ENCODE assay signal across 21 cellular contexts in the genomic region with DNA sequence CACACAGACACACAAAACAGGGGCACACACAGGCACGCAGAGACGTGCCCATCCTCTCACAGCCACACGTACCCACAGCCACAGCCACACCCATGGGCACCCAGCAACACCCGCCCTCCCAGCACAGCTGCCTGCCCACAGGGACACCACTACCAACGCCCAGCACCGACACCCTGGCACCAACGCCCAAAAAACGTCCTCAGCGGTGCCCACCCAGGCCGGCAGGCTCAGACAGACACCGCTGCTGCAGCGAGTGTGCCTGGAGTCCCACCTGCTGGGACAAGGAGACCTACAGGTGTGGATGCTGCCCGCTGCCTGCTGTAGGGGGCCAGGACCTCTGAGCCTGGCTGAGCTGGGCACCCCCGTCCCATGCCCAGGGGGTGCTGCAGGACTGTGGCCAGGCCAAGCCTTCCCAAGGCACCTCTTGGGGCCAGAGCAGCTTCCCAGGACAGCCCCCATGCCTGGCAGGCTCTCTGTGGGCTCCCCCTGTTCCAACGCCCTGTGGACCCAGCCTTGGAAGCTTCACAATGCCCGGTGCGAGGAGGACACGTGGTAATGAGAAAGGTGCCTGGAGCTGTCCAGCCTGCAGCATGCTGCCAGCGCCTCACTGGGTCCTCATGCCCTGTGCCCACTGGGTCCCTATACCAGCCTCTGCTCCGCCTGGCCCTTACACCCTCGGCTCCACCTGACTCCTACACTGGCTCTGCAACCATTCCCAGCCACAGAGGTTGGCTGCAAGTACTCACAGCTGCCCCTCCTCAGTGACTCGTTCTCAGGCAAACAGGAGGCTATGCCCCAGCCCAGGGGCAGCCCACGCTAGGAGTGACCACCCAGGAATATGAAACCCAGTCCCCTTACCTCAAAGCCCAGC. TPM values are rescaled to one million over a fixed set of nuclear protein-coding genes. Genes with fewer than 3 reads are reported as not detected.
DNase-seq lines count a peak whose midpoint lies in the region; ATAC-seq and TF ChIP-seq lines count a peak whose summit lies in the region.
"Had no signal": no experiment of that assay in that cellular context is flagged by ENCODE, and none has a peak within 500 bp of the region (broad histone marks: within the 10 kb centered on the region; RNA-seq: fewer than 3 reads in every experiment).

No MANE protein-coding gene starts in this region.

- TF ChIP-seq POLR2A in Peyer's patch (IDR thresholded peaks at IDR 0.05): no peak
- no peak for TF ChIP-seq POLR2A in sigmoid colon (IDR thresholded peaks at IDR 0.05)
- no peak for TF ChIP-seq POLR2A in stomach (IDR thresholded peaks at IDR 0.05)

- no peak overlapping the region for H3K27ac Mint-ChIP-seq in progenitor cell of endocrine pancreas
- H3K27ac Mint-ChIP-seq: activated B cell treated with CpG ODN at 0.5 μM for 24 hours; stimulated activated naive B cell treated with anti-CD40 and anti-IgM and Interleukin-4, amounts not matched to agents 10 μg/mL and 1 μg/mL and 100 μg/mL, for 72 hours had no signal

- no peaks in the 10 kb centered on the region for H3K36me3 Mint-ChIP-seq in progenitor cell of endocrine pancreas (ENCODE audit: insufficient read depth)
- H3K36me3 Mint-ChIP-seq: stimulated activated naive B cell treated with anti-CD40 and anti-IgM and Interleukin-4, amounts not matched to agents 10 μg/mL and 1 μg/mL and 100 μg/mL, for 72 hours; T-cell had no signal

- no peak for TF ChIP-seq EP300 in sigmoid colon (IDR thresholded peaks at IDR 0.05)
- TF ChIP-seq EP300 in stomach (IDR thresholded peaks at IDR 0.05): no peak

- H3K27me3 Mint-ChIP-seq in progenitor cell of endocrine pancreas: peaks cover 58% of the 10 kb centered on the region

- 21 to 63% methylated on average over 23 of the region's 23 CpGs for WGBS in sigmoid colon, 2 donors
- WGBS in stomach, 5 donors: 47 to 54% (median 50%) methylated on average over 16 to 23 of the region's 23 CpGs
- 52 to 58% (median 53%) methylated on average over 21 to 23 of the region's 23 CpGs for WGBS in psoas muscle, 3 donors

- TF ChIP-seq CTCF in Peyer's patch (IDR thresholded peaks at IDR 0.05) (no peak), sigmoid colon (IDR thresholded peaks at IDR 0.05) (no peak), stomach (IDR thresholded peaks at IDR 0.05) (no peak), progenitor cell of endocrine pancreas (IDR thresholded peaks at IDR 0.05; ENCODE audit: unreplicated experiment) (no peak), psoas muscle (IDR thresholded peaks at IDR 0.05) (no peak)

- H3K27ac ChIP-seq in Peyer's patch (no peak overlapping the region), sigmoid colon (no peak overlapping the region), stomach (no peak overlapping the region), psoas muscle (no peak overlapping the region)
- H3K27ac ChIP-seq: A549 had no signal

- peaks cover 7% of the 10 kb centered on the region for H3K9me3 Mint-ChIP-seq in progenitor cell of endocrine pancreas (ENCODE audit: low read depth)
- H3K9me3 Mint-ChIP-seq: activated B cell treated with CpG ODN at 0.5 μM for 24 hours had no signal

- ATAC-seq in left colon (peak; percentile 81), psoas muscle (no peak)
- ATAC-seq: A549; stimulated activated naive B cell treated with anti-CD40 and anti-IgM and Interleukin-4, amounts not matched to agents 10 μg/mL and 1 μg/mL and 100 μg/mL, for 72 hours had no signal

- H3K27me3 ChIP-seq in Peyer's patch (no peaks in the 10 kb centered on the region), sigmoid colon (no peaks in the 10 kb centered on the region), stomach (peaks cover 0 to 17% (median 0%) of the 10 kb centered on the region in 3 donors), psoas muscle (ENCODE audit: insufficient read depth in 3 of 3, low read length in 2 of 3) (peaks cover 0 to 15% (median 7%) of the 10 kb centered on the region in 3 donors)

- H3K36me3 ChIP-seq in Peyer's patch (no peaks in the 10 kb centered on the region), sigmoid colon (no peaks in the 10 kb centered on the region), stomach (no peaks in the 10 kb centered on the region), psoas muscle (ENCODE audit: insufficient read depth in 1 of 2, low read depth in 1 of 2) (no peaks in the 10 kb centered on the region)

- H3K4me3 Mint-ChIP-seq in progenitor cell of endocrine pancreas (ENCODE audit: low read depth): no peak overlapping the region
- H3K4me3 Mint-ChIP-seq: activated B cell treated with CpG ODN at 0.5 μM for 24 hours; stimulated activated naive B cell treated with anti-CD40 and anti-IgM and Interleukin-4, amounts not matched to agents 10 μg/mL and 1 μg/mL and 100 μg/mL, for 72 hours; T-cell had no signal

- peaks cover 23% of the 10 kb centered on the region for H3K4me1 Mint-ChIP-seq in progenitor cell of endocrine pancreas (ENCODE audit: low read depth)

- H3K4me3 ChIP-seq in Peyer's patch (no peak overlapping the region), sigmoid colon (no peak overlapping the region), stomach (no peak overlapping the region), psoas muscle (no peak overlapping the region)
- H3K4me3 ChIP-seq: A549 had no signal

- peak; percentile 59 for DNase-seq in activated CD8-positive, alpha-beta memory T cell treated with anti-CD3 and anti-CD28 coated beads for 24 hours
- DNase-seq in activated CD8-positive, alpha-beta memory T cell treated with anti-CD3 and anti-CD28 coated beads, Interleukin-2, amount 50 U/mL, for 48 hours: no peak
- DNase-seq in Peyer's patch: peak in 2 of 3 donors; percentile 48 to 56
- DNase-seq in left colon: peak in 1 of 2 donors; percentile 60
- DNase-seq in sigmoid colon: peak; percentile 41
- DNase-seq in stomach: no peak
- no peak for DNase-seq in progenitor cell of endocrine pancreas (ENCODE audit: low spot score, unreplicated experiment)
- no peak for DNase-seq in psoas muscle
- DNase-seq: activated B cell treated with CpG ODN at 0.5 μM for 24 hours; activated T-cell treated with anti-CD3 and anti-CD28 coated beads for 4 hours; cerebellar nuclear complex; mammary epithelial cell; NCI-H1930; NCI-H510A treated with DMSO at 0.1 percent for 48 hours; stimulated activated naive B cell treated with anti-CD40 and anti-IgM and Interleukin-4, amounts not matched to agents 10 μg/mL and 1 μg/mL and 100 μg/mL, for 72 hours had no signal

- peaks cover 0 to 7% (median 0%) of the 10 kb centered on the region in 4 donors for H3K9me3 ChIP-seq in Peyer's patch
- H3K9me3 ChIP-seq in sigmoid colon: no peaks in the 10 kb centered on the region
- no peaks in the 10 kb centered on the region for H3K9me3 ChIP-seq in stomach
- H3K9me3 ChIP-seq in psoas muscle: no peaks in the 10 kb centered on the region

- H3K4me1 ChIP-seq in Peyer's patch: peaks cover 0 to 5% (median 0%) of the 10 kb centered on the region in 4 donors
- no peaks in the 10 kb centered on the region for H3K4me1 ChIP-seq in sigmoid colon
- peaks cover 0 to 8% (median 0%) of the 10 kb centered on the region in 4 donors for H3K4me1 ChIP-seq in stomach
- no peaks in the 10 kb centered on the region for H3K4me1 ChIP-seq in psoas muscle

- intact Hi-C loops in left colon (cut with DNase I, micrococcal nuclease) (no loop called here), sigmoid colon (cut with DNase I) (no loop called here), stomach (cut with DNase I; ENCODE audit: low total_unique reads) (no loop called here), psoas muscle (cut with DNase I) (no loop called here)

RNA-seq across cellular contexts. Expression of gene TH, which starts 45.8 kb away (rescaled TPM):
- total RNA-seq in Peyer's patch (1 to 10 TPM in 1 of 4 donors, not detected in 3; 1.7 TPM), left colon (not detected), sigmoid colon (not detected), stomach (not detected), progenitor cell of endocrine pancreas (0.53 and 1.1 TPM in 2 replicates), psoas muscle (under 1 TPM in 1 of 4 donors, not detected in 3; 0.34 TPM)
- polyA plus RNA-seq in sigmoid colon (under 1 TPM in 1 of 3 donors, not detected in 2; 0.17 TPM), stomach (1 to 10 TPM in 1 of 3 donors, under 1 TPM in 1, not detected in 1; 0.13 to 1.7 TPM), psoas muscle (under 1 TPM in 1 of 3 donors, not detected in 2; 0.16 TPM)
- total RNA-seq: activated B cell treated with CpG ODN at 0.5 μM for 24 hours, H4, T-cell had no signal
- polyA plus RNA-seq: A549 had no signal

RNA-seq across cellular contexts. Expression of gene ASCL2, which starts 52.9 kb away (rescaled TPM):
- total RNA-seq in Peyer's patch (10 to 100 TPM in 1 of 4 donors, 1 to 10 TPM in 3; 7.5 to 11.9 (median 8.4) TPM), left colon (10 to 100 TPM in 1 of 2 donors, 1 to 10 TPM in 1; 6.3 to 10.4 TPM), sigmoid colon (under 1 TPM in 2 of 4 donors, not detected in 2; 0.28 to 0.33 TPM), stomach (1 to 10 TPM in 1 of 5 donors, not detected in 4; 2.6 TPM), progenitor cell of endocrine pancreas (1.6 and 2.4 TPM in 2 replicates), psoas muscle (not detected)
- polyA plus RNA-seq in sigmoid colon (1 to 10 TPM; 1.2 to 4.8 (median 1.4) TPM), stomach (1 to 10 TPM in 2 of 3 donors, under 1 TPM in 1; 0.81 to 6.3 (median 1.8) TPM), psoas muscle (under 1 TPM in 2 of 3 donors, not detected in 1; 0.03 to 0.08 TPM)
- total RNA-seq: H4, mammary epithelial cell had no signal
- polyA plus RNA-seq: A549, neural cell had no signal

RNA-seq across cellular contexts. Expression of gene INS, which starts 56.4 kb away (rescaled TPM):
- total RNA-seq in Peyer's patch (not detected), left colon (1 to 10 TPM in 1 of 2 donors, not detected in 1; 1.3 TPM), sigmoid colon (not detected), stomach (not detected), progenitor cell of endocrine pancreas (68.7 and 75.2 TPM in 2 replicates), psoas muscle (not detected)
- polyA plus RNA-seq in sigmoid colon (10 to 100 TPM in 1 of 3 donors, under 1 TPM in 1, not detected in 1; 0.73 to 51.7 TPM), stomach (10 to 100 TPM in 1 of 3 donors, 1 to 10 TPM in 1, not detected in 1; 7.2 to 37.6 TPM), psoas muscle (1 to 10 TPM in 1 of 3 donors, under 1 TPM in 1, not detected in 1; 0.65 to 2.8 TPM)
- total RNA-seq: activated B cell treated with CpG ODN at 0.5 μM for 24 hours, frontal cortex, H4, mammary epithelial cell, urinary bladder had no signal
- polyA plus RNA-seq: A549, mammary epithelial cell, neural cell had no signal

Comparison
In these comparisons a context has a peak if more than half of its experiments do, and no peak if none do; other contexts are left out.
1. DNase-seq: peak in activated CD8-positive, alpha-beta memory T cell treated with anti-CD3 and anti-CD28 coated beads for 24 hours (single experiment), Peyer's patch (2 of 3) and sigmoid colon (single experiment); none in activated CD8-positive, alpha-beta memory T cell treated with anti-CD3 and anti-CD28 coated beads, Interleukin-2, amount 50 U/mL, for 48 hours (single experiment), stomach (single experiment), progenitor cell of endocrine pancreas (single experiment) and psoas muscle (0 of 2).
2. RNA of gene INS, which starts 56.4 kb away (total RNA-seq): 68.7 to 75.2 TPM in progenitor cell of endocrine pancreas; 1.3 TPM in left colon, not detected in Peyer's patch, not detected in sigmoid colon, not detected in stomach and not detected in psoas muscle; every median in the first group is over 10 times any median in the second.